Comparison of ENCODE assay signal across 9 cellular contexts in genomic region chr1:42722403-42722802, GRCh38. TPM values are rescaled to one million over a fixed set of nuclear protein-coding genes. Genes with fewer than 3 reads are reported as not detected.
"Had no signal": no experiment of that assay in that cellular context is flagged by ENCODE, and none has a peak within 500 bp of the region (broad histone marks: within the 10 kb centered on the region; RNA-seq: fewer than 3 reads in every experiment).

No MANE protein-coding gene starts in this region.

RNA-seq across cellular contexts. Expression of gene CLDN19, which starts 17.6 kb away (rescaled TPM):
- total RNA-seq: OCI-LY7, PC-3, PC-9, Peyer's patch, Right ventricle myocardium inferior, Right ventricle myocardium superior, RPMI7951, SJSA1, SK-MEL-5 had no signal
